ENCODE assay signal across 8 cellular contexts in genomic region chr19:56838930-56839664, GRCh38. TPM values are rescaled to one million over a fixed set of nuclear protein-coding genes. Genes with fewer than 3 reads are reported as not detected.
DNase-seq lines count a peak whose midpoint lies in the region; FAIRE-seq and TF ChIP-seq lines count a peak whose summit lies in the region.

No MANE protein-coding gene starts in this region.

- peak overlapping the region; percentile 3 for H3K27ac ChIP-seq in muscle layer of colon (ENCODE audit: low read depth, low read length)

- H3K4me1 ChIP-seq in muscle layer of colon (ENCODE audit: insufficient read depth, low read length) = no peaks in the 10 kb centered on the region

- no peak for TF ChIP-seq POLR2A in erythroblast (IDR thresholded peaks at IDR 0.05; ENCODE audit: low read length)
- no peak for TF ChIP-seq POLR2A in GM12891 (IDR thresholded peaks at IDR 0.05; ENCODE audit: low read depth, low read length)

- no peak overlapping the region for H3K9ac ChIP-seq in muscle layer of colon (ENCODE audit: low read length)

- peak; percentile 100 for DNase-seq in NCI-H2227 (lab: John Stamatoyannopoulos, UW; ENCODE audit: unreplicated experiment)
- peak; percentile 49 to 58 for DNase-seq in erythroblast (lab: John Stamatoyannopoulos, UW)
- DNase-seq in GM12891 (ENCODE audit: insufficient read length, low spot score) = no peak
- DNase-seq in central memory CD4-positive, alpha-beta T cell = no peak
- DNase-seq in activated CD4-positive, alpha-beta T cell treated with anti-CD3 and anti-CD28 coated beads for 1 hour = no peak
- DNase-seq in NCI-H345 (lab: John Stamatoyannopoulos, UW) = no peak

- peak overlapping the region; percentile 33 to 58 for H3K4me3 ChIP-seq in muscle layer of colon (ENCODE audit: low read depth in 1 of 2, low read length in 2 of 2)

- H3K36me3 ChIP-seq in muscle layer of colon (ENCODE audit: insufficient read depth, low read length) = no peaks in the 10 kb centered on the region

- FAIRE-seq in A204.1 (lab: Jason Lieb, UNC) (peak; percentile 100), GM12891 (lab: Jason Lieb, UNC) (no peak)

- H3K9me3 ChIP-seq in muscle layer of colon (ENCODE audit: low read length) = no peaks in the 10 kb centered on the region

- H3K27me3 ChIP-seq in muscle layer of colon (ENCODE audit: control insufficient read depth in 1 of 2, insufficient read depth in 2 of 2, low read length in 2 of 2) = no peaks in the 10 kb centered on the region

TF ChIP-seq in GM12891, 5 proteins besides CTCF, POLR2A, EP300 and RAD21:
- TF ChIP-seq SPI1 (IDR thresholded peaks at IDR 0.05; ENCODE audit: low read depth, low read length) = no peak
- no peak for TF ChIP-seq PAX5 (IDR thresholded peaks at IDR 0.05; ENCODE audit: insufficient read depth, low read length, severe bottlenecking)
- no peak for TF ChIP-seq TAF1 (IDR thresholded peaks at IDR 0.05; ENCODE audit: low read depth, low read length)
- no peak for TF ChIP-seq POU2F2 (IDR thresholded peaks at IDR 0.05; ENCODE audit: low read depth, low read length)
- no peak for TF ChIP-seq POLR2AphosphoS5 (IDR thresholded peaks at IDR 0.05; ENCODE audit: low read depth, low read length)
TF ChIP-seq in GM12891: peak in this region for 0.

RNA-seq across cellular contexts. Expression of gene PEG3, which starts 1.4 kb away (rescaled TPM):
- polyA plus RNA-seq in GM12891 (2012; ENCODE audit: low read depth, missing spikeins) = not detected

RNA-seq across cellular contexts. Expression of gene ZIM2, which starts 1.4 kb away (rescaled TPM):
- polyA plus RNA-seq in GM12891 (2012; ENCODE audit: low read depth, missing spikeins) = not detected

Comparison
In these comparisons a context has a peak if more than half of its experiments do, and no peak if none do; other contexts are left out.
1. DNase-seq: peak in NCI-H2227 (single experiment) and erythroblast (2 of 2); none in GM12891 (single experiment), central memory CD4-positive, alpha-beta T cell (single experiment), activated CD4-positive, alpha-beta T cell treated with anti-CD3 and anti-CD28 coated beads for 1 hour (single experiment) and NCI-H345 (single experiment).